ENCODE assay signal across 1 cellular context in genomic region chr1:23484253-23485001, GRCh38.
TF ChIP-seq lines count a peak whose summit lies in the region.

No MANE protein-coding gene starts in this region.

TF ChIP-seq in H1, 55 proteins besides CTCF, POLR2A, EP300 and RAD21:
- no peak for TF ChIP-seq BRCA1 (IDR thresholded peaks at IDR 0.05; ENCODE audit: low read depth, low read length)
- peak; percentile 66 for TF ChIP-seq MAX (IDR thresholded peaks at IDR 0.05)
- TF ChIP-seq BACH1 (IDR thresholded peaks at IDR 0.05; ENCODE audit: low read length): no peak
- TF ChIP-seq HDAC6 (IDR thresholded peaks at IDR 0.05; ENCODE audit: low read depth, low read length): no peak
- TF ChIP-seq PHF8 (conservative IDR thresholded peaks at IDR 0.05; ENCODE audit: low read depth, low read length): peak; percentile 27; the same call in 1 of the 2 replicates
- no peak for TF ChIP-seq EGR1 (IDR thresholded peaks at IDR 0.05; ENCODE audit: borderline replicate concordance, low read depth, low read length)
- TF ChIP-seq SIN3A (conservative IDR thresholded peaks at IDR 0.05 in 1 of 2, IDR thresholded peaks at IDR 0.05 in 1 of 2; ENCODE audit: low read depth in 1 of 2, low read length in 2 of 2): 0 out of 4 replicates have a peak, but pooled peaks of 1 of the 2 experiments have one; percentile 20
- no peak for TF ChIP-seq CREB1 (IDR thresholded peaks at IDR 0.05)
- peak in 1 of 2 experiments; percentile 97; a peak in 2 of 4 replicates for TF ChIP-seq HDAC2 (IDR thresholded peaks at IDR 0.05; ENCODE audit: borderline replicate concordance in 1 of 2, low read depth in 2 of 2, low read length in 2 of 2)
- TF ChIP-seq NANOG (IDR thresholded peaks at IDR 0.05; ENCODE audit: insufficient read depth, low read depth, low read length, poor library complexity, severe bottlenecking): no peak
- TF ChIP-seq ASH2L (IDR thresholded peaks at IDR 0.05; ENCODE audit: low read length): peak; percentile 24
- TF ChIP-seq TAF1 (IDR thresholded peaks at IDR 0.05; ENCODE audit: low read depth, low read length): no peak; the same call in 1 of the 2 replicates
- no peak for TF ChIP-seq JUN (IDR thresholded peaks at IDR 0.05; ENCODE audit: low read depth, low read length)
- TF ChIP-seq EZH2 (IDR thresholded peaks at IDR 0.05; ENCODE audit: low read depth, low read length, severe bottlenecking): no peak
- TF ChIP-seq KDM4A (IDR thresholded peaks at IDR 0.05; ENCODE audit: low read depth, low read length, severe bottlenecking): no peak
- peak; percentile 99 for TF ChIP-seq KDM1A (IDR thresholded peaks at IDR 0.05; ENCODE audit: borderline replicate concordance, low read length)
- TF ChIP-seq ATF2 (IDR thresholded peaks at IDR 0.05; ENCODE audit: low read length): no peak
